8 cellular contexts compared by ENCODE assay signal in genomic region chr16:11465675-11466074, GRCh38.
"Had no signal": no experiment of that assay in that cellular context is flagged by ENCODE, and none has a peak within 500 bp of the region (broad histone marks: within the 10 kb centered on the region; RNA-seq: fewer than 3 reads in every experiment).

No MANE protein-coding gene starts in this region.

- H3K27ac ChIP-seq: GM23248, HL-60, KMS-11 had no signal

- DNase-seq: GM23248, GOT3, H7, HCEC 1CT, IMR-90, KBM-7 had no signal

- H3K4me3 ChIP-seq: GM23248 had no signal
